In genomic region chr19:46487802-46488445, GRCh38 we compare ENCODE assay signal across 9 cellular contexts. TPM values are rescaled to one million over a fixed set of nuclear protein-coding genes. Genes with fewer than 3 reads are reported as not detected.
DNase-seq lines count a peak whose midpoint lies in the region; ATAC-seq, FAIRE-seq and TF ChIP-seq lines count a peak whose summit lies in the region.
"Had no signal": no experiment of that assay in that cellular context is flagged by ENCODE, and none has a peak within 500 bp of the region (broad histone marks: within the 10 kb centered on the region; RNA-seq: fewer than 3 reads in every experiment).

No MANE protein-coding gene starts in this region.

- peaks cover 35% of the 10 kb centered on the region for H3K27me3 Mint-ChIP-seq in astrocyte (ENCODE audit: low read depth, unreplicated experiment)

- no peak overlapping the region for H3K27ac Mint-ChIP-seq in astrocyte (ENCODE audit: unreplicated experiment)

- H3K9ac ChIP-seq in astrocyte (ENCODE audit: low read length) = peak overlapping the region; percentile 8

- no peaks in the 10 kb centered on the region for H3K36me3 ChIP-seq in astrocyte (ENCODE audit: insufficient read depth, low read length)
- no peaks in the 10 kb centered on the region for H3K36me3 ChIP-seq in sigmoid colon

- no peak overlapping the region for H3K4me3 Mint-ChIP-seq in astrocyte (ENCODE audit: unreplicated experiment)

- no peak for FAIRE-seq in astrocyte (lab: Jason Lieb, UNC)

- H3K9me3 ChIP-seq in astrocyte (ENCODE audit: insufficient read depth, low read depth, low read length) (no peaks in the 10 kb centered on the region), sigmoid colon (no peaks in the 10 kb centered on the region)

- no peaks in the 10 kb centered on the region for H4K20me1 ChIP-seq in astrocyte (ENCODE audit: insufficient read depth, low read length)

- TF ChIP-seq POLR2A in NB4 (IDR thresholded peaks at IDR 0.05; ENCODE audit: extremely low read depth, insufficient read length) (no peak), sigmoid colon (IDR thresholded peaks at IDR 0.05) (no peak), GM18505 (IDR thresholded peaks at IDR 0.05; ENCODE audit: borderline replicate concordance, extremely low read depth, insufficient read depth, insufficient read length) (no peak)

- peaks cover 12% of the 10 kb centered on the region for H3K4me1 Mint-ChIP-seq in astrocyte (ENCODE audit: low read depth, unreplicated experiment)

- in situ Hi-C loops in G401 (cut with HindIII; ENCODE audit: low sequenced_read_pairs) = no loop called here

- no peak for TF ChIP-seq EP300 in sigmoid colon (IDR thresholded peaks at IDR 0.05)

- intact Hi-C loops in sigmoid colon (cut with DNase I) = loop anchor here (1.0 to 5.0 kb wide), 2 partner anchors 93 to 206 kb away; no protein-coding TSS in a partner anchor

- H3K27me3 ChIP-seq in astrocyte (ENCODE audit: insufficient read depth, low read length) (peaks cover 25% of the 10 kb centered on the region), sigmoid colon (peaks cover 0 to 63% (median 48%) of the 10 kb centered on the region in 3 donors)

- DNase-seq in G401 (ENCODE audit: low spot score) (peak; percentile 69), NB4 (ENCODE audit: low read depth) (peak; percentile 84), T-helper 22 cell (ENCODE audit: low read depth) (peak; percentile 28), astrocyte (ENCODE audit: low read depth) (no peak), hippocampal formation (lab: John Stamatoyannopoulos, UW) (peak; percentile 68 to 69), sigmoid colon (peak; percentile 90)

- H3K79me2 ChIP-seq in astrocyte (ENCODE audit: insufficient read depth, low read length) = no peaks in the 10 kb centered on the region

- peak overlapping the region; percentile 84 for H3K4me2 ChIP-seq in astrocyte (ENCODE audit: low read length)

- ATAC-seq in GM18505 (IDR thresholded peaks at IDR 0.05; ENCODE audit: unreplicated experiment) (no peak), GM18517 (IDR thresholded peaks at IDR 0.05; ENCODE audit: unreplicated experiment) (no peak)

- H3K4me3 ChIP-seq in NB4 (ENCODE audit: low read depth, low read length) (no peak overlapping the region), astrocyte (ENCODE audit: insufficient read depth, low read depth, low read length) (peak overlapping the region; percentile 49), sigmoid colon (peak overlapping the region; percentile 15 to 39 (median 31))

- H3K27ac ChIP-seq in astrocyte (ENCODE audit: low read depth, low read length) (no peak overlapping the region), sigmoid colon (no peak overlapping the region)
- H3K27ac ChIP-seq: skin epidermis had no signal

- H3K36me3 Mint-ChIP-seq in astrocyte (ENCODE audit: low read depth, unreplicated experiment) = no peaks in the 10 kb centered on the region

- H3K9me3 Mint-ChIP-seq in astrocyte (ENCODE audit: unreplicated experiment) = no peaks in the 10 kb centered on the region

- TF ChIP-seq CTCF in NB4 (IDR thresholded peaks at IDR 0.05; ENCODE audit: low read depth, low read length) = peak; percentile 99
- TF ChIP-seq CTCF in astrocyte (IDR thresholded peaks at IDR 0.05; ENCODE audit: insufficient read depth, low read depth, low read length) = peak; percentile 86
- peak; percentile 90 to 99 (median 92) for TF ChIP-seq CTCF in sigmoid colon (IDR thresholded peaks at IDR 0.05)

- 6% methylated on average over 38 of the region's 38 CpGs for WGBS in sigmoid colon, 2 donors

- peak overlapping the region; percentile 65 for H2AFZ ChIP-seq in astrocyte (ENCODE audit: low read depth, low read length)

- H3K4me1 ChIP-seq in astrocyte (ENCODE audit: insufficient read depth, low read length) (peaks cover 18% of the 10 kb centered on the region), sigmoid colon (peaks cover 0 to 36% (median 33%) of the 10 kb centered on the region in 4 donors)

RNA-seq across cellular contexts. Expression of gene PNMA8B, which starts 7.7 kb away (rescaled TPM):
- not detected in 2 replicates for total RNA-seq in G401 (2014; rRNA removed; shearing (Covaris generic))
- 1.7 and 1.9 TPM in 2 replicates for total RNA-seq in astrocyte
- 1 to 10 TPM; 1.3 to 1.9 (median 1.6) TPM for total RNA-seq in sigmoid colon
- polyA plus RNA-seq in sigmoid colon = under 1 TPM in 2 of 3 donors, not detected in 1; 0.60 to 0.95 TPM

RNA-seq across cellular contexts. Expression of gene PNMA8A, which starts 16.6 kb away (rescaled TPM):
- 40.3 and 40.5 TPM in 2 replicates for total RNA-seq in G401 (2014; rRNA removed; shearing (Covaris generic))
- total RNA-seq in astrocyte (12.1 and 12.7 TPM in 2 replicates), sigmoid colon (1 to 10 TPM; 1.5 to 8.4 (median 5.5) TPM)
- polyA plus RNA-seq in sigmoid colon = 1 to 10 TPM in 1 of 3 donors, not detected in 2; 2.3 TPM

RNA-seq across cellular contexts. Expression of gene PNMA8C, which starts 59.2 kb away (rescaled TPM):
- not detected in 2 replicates for total RNA-seq in G401 (2014; rRNA removed; shearing (Covaris generic))
- total RNA-seq in astrocyte (0.55 and 0.98 TPM in 2 replicates), sigmoid colon (under 1 TPM in 3 of 4 donors, not detected in 1; 0.27 to 0.36 (median 0.28) TPM)
- under 1 TPM in 2 of 3 donors, not detected in 1; 0.23 to 0.25 TPM for polyA plus RNA-seq in sigmoid colon
